ENCODE assay signal across 33 cellular contexts in genomic region chr14:104439625-104440024, GRCh38.
"Had no signal": no experiment of that assay in that cellular context is flagged by ENCODE, and none has a peak within 500 bp of the region (broad histone marks: within the 10 kb centered on the region; RNA-seq: fewer than 3 reads in every experiment).

No MANE protein-coding gene starts in this region.

- H3K4me3 ChIP-seq: adrenal gland, body of pancreas, breast epithelium, MG63, SJSA1 had no signal

- H3K27me3 Mint-ChIP-seq: activated T-helper 17 cell treated with anti-CD3 and anti-CD28 coated beads, Interleukin-2, amount 50 U/mL, for 72 hours had no signal

- H3K9me3 ChIP-seq: adrenal gland, body of pancreas, breast epithelium, MG63, SJSA1, SK-N-SH had no signal

- H3K4me1 Mint-ChIP-seq: activated B cell treated with CpG ODN at 0.5 μM for 24 hours had no signal

- H3K27ac ChIP-seq: adrenal gland, body of pancreas, breast epithelium, SJSA1, VCaP had no signal

- DNase-seq: activated B cell treated with CpG ODN at 0.5 μM for 24 hours; activated CD4-positive, alpha-beta T cell treated with anti-CD3 and anti-CD28 coated beads for 4 hours; activated CD4-positive, CD25-positive, alpha-beta regulatory T cell treated with anti-CD3 and anti-CD28 coated beads, Interleukin-2, amount 50 U/mL, for 72 hours; activated effector memory CD4-positive, alpha-beta T cell treated with anti-CD3 and anti-CD28 coated beads, Interleukin-2, amount 50 U/mL, for 16 hours; activated naive CD4-positive, alpha-beta T cell treated with Interleukin-2 at 50 U/mL for 16 hours; activated T-cell treated with anti-CD3 and anti-CD28 coated beads, Interleukin-2, amount 50 U/mL, for 1 hour; activated T-cell treated with anti-CD3 and anti-CD28 coated beads, Interleukin-2, amount 50 U/mL, for 72 hours; body of pancreas; caudate nucleus; cerebellar nuclear complex; Kasumi-1; KG1; MG63; NCI-H1048; NCI-H1105 treated with DMSO at 0.1 percent for 48 hours; NCI-H1436; NCI-H1694; NCI-H1930; NCI-H2081 treated with DMSO at 0.1 percent for 48 hours; NCI-H345; NCI-H524 treated with DMSO at 0.1 percent for 48 hours; SHP77 treated with DMSO at 0.1 percent for 48 hours; SK-N-SH; T-helper 9 cell had no signal

- H3K9me3 Mint-ChIP-seq: activated B cell treated with CpG ODN at 0.5 μM for 24 hours had no signal

- H3K27ac Mint-ChIP-seq: activated B cell treated with CpG ODN at 0.5 μM for 24 hours; activated naive CD4-positive, alpha-beta T cell treated with anti-CD3 and anti-CD28 coated beads, Interleukin-2, amount 50 U/mL, for 72 hours; activated T-cell treated with anti-CD3 and anti-CD28 coated beads, Interleukin-2, amount 50 U/mL, for 72 hours; activated T-helper 17 cell treated with anti-CD3 and anti-CD28 coated beads, Interleukin-2, amount 50 U/mL, for 72 hours; T-helper 1 cell treated with Interleukin-12 subunit alpha and Interleukin-12 subunit beta and Interleukin-4 antibody, amounts not matched to agents 30 μg/mL and 1 μg/mL, for 36 hours had no signal

- H3K27me3 ChIP-seq: adrenal gland, body of pancreas, breast epithelium, MG63, SJSA1 had no signal

- FAIRE-seq: astrocyte had no signal

- H3K36me3 Mint-ChIP-seq: activated naive CD4-positive, alpha-beta T cell treated with anti-CD3 and anti-CD28 coated beads, Interleukin-2, amount 50 U/mL, for 72 hours had no signal

- H3K4me3 Mint-ChIP-seq: activated B cell treated with CpG ODN at 0.5 μM for 24 hours; activated T-cell treated with anti-CD3 and anti-CD28 coated beads, Interleukin-2, amount 50 U/mL, for 72 hours; activated T-helper 17 cell treated with anti-CD3 and anti-CD28 coated beads, Interleukin-2, amount 50 U/mL, for 72 hours; T-helper 1 cell treated with Interleukin-12 subunit alpha and Interleukin-12 subunit beta and Interleukin-4 antibody, amounts not matched to agents 30 μg/mL and 1 μg/mL, for 36 hours had no signal

- H3K36me3 ChIP-seq: adrenal gland, breast epithelium, MG63, SJSA1 had no signal

- ATAC-seq: activated naive CD4-positive, alpha-beta T cell treated with anti-CD3 and anti-CD28 coated beads, Interleukin-2, amount 50 U/mL, for 72 hours; activated T-cell treated with anti-CD3 and anti-CD28 coated beads, Interleukin-2, amount 50 U/mL, for 72 hours; activated T-helper 17 cell treated with anti-CD3 and anti-CD28 coated beads, Interleukin-2, amount 50 U/mL, for 72 hours; body of pancreas; Panc1 had no signal

- H3K4me1 ChIP-seq: breast epithelium, SJSA1 had no signal
